In the genomic region with DNA sequence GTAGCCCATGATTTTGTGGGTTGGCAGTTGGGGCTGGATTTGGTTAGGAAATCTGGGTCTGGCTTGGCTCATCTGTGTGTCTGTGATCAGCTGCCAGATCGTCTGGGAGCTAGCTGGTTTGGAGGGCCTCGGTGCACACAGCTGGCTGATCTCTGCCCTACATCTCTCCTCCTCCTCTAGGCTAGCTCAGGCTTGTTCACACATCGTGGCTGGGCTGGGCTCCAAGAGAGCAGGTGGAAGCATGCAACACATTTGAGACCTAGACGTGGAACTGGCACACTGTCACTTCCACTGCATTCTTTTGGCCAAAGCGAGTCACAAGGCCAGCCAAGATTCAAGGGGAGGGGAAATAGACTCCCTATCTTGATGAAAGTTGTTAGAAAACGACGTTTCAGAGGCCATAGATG, we compare ENCODE assay signal across 8 cellular contexts. TPM values are rescaled to one million over a fixed set of nuclear protein-coding genes. Genes with fewer than 3 reads are reported as not detected.
A peak's percentile ranks its signal among the peaks of the same experiment; 100 is the strongest.
DNase-seq lines count a peak whose midpoint lies in the region; ATAC-seq and TF ChIP-seq lines count a peak whose summit lies in the region.

No MANE protein-coding gene starts in this region.

- intact Hi-C loops in mucosa of descending colon (cut with DNase I, micrococcal nuclease), result no loop called here
- intact Hi-C loops in CD14-positive monocyte (cut with micrococcal nuclease), result no loop called here

- H3K9me3 ChIP-seq in mucosa of descending colon, result no peaks in the 10 kb centered on the region

- TF ChIP-seq CTCF in mucosa of descending colon (IDR thresholded peaks at IDR 0.05) (no peak), CD14-positive monocyte (IDR thresholded peaks at IDR 0.05) (no peak)

- H3K4me3 ChIP-seq in mucosa of descending colon, result no peak overlapping the region

- H3K27ac Mint-ChIP-seq in CD14-positive monocyte, result no peak overlapping the region

- ATAC-seq in mucosa of descending colon, result peak; percentile 86
- ATAC-seq in GM21786 (IDR thresholded peaks at IDR 0.05; ENCODE audit: unreplicated experiment), result no peak
- no peak for ATAC-seq in HG03442 (IDR thresholded peaks at IDR 0.05; ENCODE audit: unreplicated experiment)

- peaks cover 74 to 84% of the 10 kb centered on the region in 2 donors for H3K36me3 Mint-ChIP-seq in CD14-positive monocyte

- no peak overlapping the region for H3K4me3 Mint-ChIP-seq in CD14-positive monocyte

- no peaks in the 10 kb centered on the region for H3K27me3 Mint-ChIP-seq in CD14-positive monocyte (ENCODE audit: low read depth in 3 of 3)

- no peaks in the 10 kb centered on the region for H3K9me3 Mint-ChIP-seq in CD14-positive monocyte

- H3K4me1 ChIP-seq in mucosa of descending colon (ENCODE audit: low read depth), result no peaks in the 10 kb centered on the region

- peak; percentile 84 for DNase-seq in DMS53 (lab: John Stamatoyannopoulos, UW)
- DNase-seq in NCI-H2196 (lab: John Stamatoyannopoulos, UW; ENCODE audit: unreplicated experiment), result peak; percentile 95
- peak; percentile 82 for DNase-seq in dermis blood vessel endothelial cell
- peak; percentile 47 to 81 (median 63) for DNase-seq in mucosa of descending colon
- DNase-seq in GM19240 (ENCODE audit: insufficient read length, low spot score), result no peak
- no peak for DNase-seq in CD14-positive monocyte (ENCODE audit: low spot score)

- H3K4me1 Mint-ChIP-seq in CD14-positive monocyte, result no peaks in the 10 kb centered on the region

- H3K36me3 ChIP-seq in mucosa of descending colon (ENCODE audit: low read depth), result peaks cover 7% of the 10 kb centered on the region

RNA-seq across cellular contexts. Expression of gene NDUFAF5, which starts 15.9 kb away (rescaled TPM):
- total RNA-seq in dermis blood vessel endothelial cell (15.1 and 17.7 TPM in 2 replicates), mucosa of descending colon (10 to 100 TPM; 27.4 to 41.5 (median 40.6) TPM)
- 1 to 10 TPM; 5.9 to 7.8 TPM for polyA plus RNA-seq in CD14-positive monocyte

RNA-seq across cellular contexts. Expression of gene ESF1, which starts 16.0 kb away (rescaled TPM):
- total RNA-seq in dermis blood vessel endothelial cell (14.0 and 14.3 TPM in 2 replicates), mucosa of descending colon (10 to 100 TPM; 10.0 to 16.2 (median 10.9) TPM)
- 1 to 10 TPM; 1.7 to 2.3 TPM for polyA plus RNA-seq in CD14-positive monocyte

Comparison
In these comparisons a context has a peak if more than half of its experiments do, and no peak if none do; other contexts are left out.
1. DNase-seq: peak in DMS53 (single experiment), NCI-H2196 (single experiment), dermis blood vessel endothelial cell (single experiment) and mucosa of descending colon (3 of 3); none in GM19240 (single experiment) and CD14-positive monocyte (single experiment).